ENCODE assay signal across 8 cellular contexts in genomic region chr13:114143806-114144605, GRCh38. TPM values are rescaled to one million over a fixed set of nuclear protein-coding genes. Genes with fewer than 3 reads are reported as not detected.
DNase-seq lines count a peak whose midpoint lies in the region; ATAC-seq, FAIRE-seq and TF ChIP-seq lines count a peak whose summit lies in the region.

No MANE protein-coding gene starts in this region.

- no peak overlapping the region for H3K4me2 ChIP-seq in PC-9

- CTCF ChIA-PET in PC-9 (lab: Charles Lee), result no interaction called here

- no peaks in the 10 kb centered on the region for H3K79me2 ChIP-seq in PC-9 (ENCODE audit: low read depth)

- POLR2A ChIA-PET in PC-9 (lab: Charles Lee; ENCODE audit: unreplicated experiment), result no interaction called here

- H3K36me3 ChIP-seq in heart left ventricle (no peaks in the 10 kb centered on the region), PC-9 (ENCODE audit: low read depth) (no peaks in the 10 kb centered on the region), bronchial epithelial cell (ENCODE audit: control insufficient read depth, insufficient read depth, low read length) (no peaks in the 10 kb centered on the region)

- H3K9me3 ChIP-seq in heart left ventricle (no peaks in the 10 kb centered on the region), PC-9 (ENCODE audit: insufficient read depth, low read depth) (no peaks in the 10 kb centered on the region)

- H3K27ac ChIP-seq in heart left ventricle (peak overlapping the region in 1 of 12 donors; percentile 76), PC-9 (no peak overlapping the region)

- BruUV-seq in PC-9 (replicated peaks; lab: Mats Ljungman, UMichigan), result no TSS peak

- 79 to 87% (median 82%) methylated on average over 18 to 24 of the region's 24 CpGs for WGBS in heart left ventricle, 4 donors

- H3K27me3 ChIP-seq in heart left ventricle (no peaks in the 10 kb centered on the region), PC-9 (ENCODE audit: insufficient read depth, low read depth) (no peaks in the 10 kb centered on the region), bronchial epithelial cell (ENCODE audit: control insufficient read depth, insufficient read depth, low read length) (no peaks in the 10 kb centered on the region)

- peaks cover 0 to 38% (median 0%) of the 10 kb centered on the region in 12 donors for H3K4me1 ChIP-seq in heart left ventricle
- H3K4me1 ChIP-seq in PC-9 (replicated peaks; ENCODE audit: insufficient read depth), result no peaks in the 10 kb centered on the region

- peak in 3 of 5 donors; percentile 3 to 17 (median 11) for DNase-seq in heart left ventricle
- no peak for DNase-seq in Right ventricle myocardium superior
- DNase-seq in PC-9, result no peak
- no peak for DNase-seq in bronchial epithelial cell (ENCODE audit: low read depth)
- DNase-seq in stimulated activated CD4-positive, alpha-beta T cell treated with anti-CD3 and anti-CD28 coated beads, Interleukin-1b, Interleukin-23, amount 100 ng/mL, for 48 hours, result peak; percentile 63
- DNase-seq in D341Med (ENCODE audit: low spot score), result no peak
- no peak for DNase-seq in NCI-H1436 treated with DMSO at 0.1 percent for 48 hours (lab: John Stamatoyannopoulos, UW)

- no peak overlapping the region for H2AFZ ChIP-seq in PC-9

- no peak for FAIRE-seq in bronchial epithelial cell (lab: Jason Lieb, UNC)

- TF ChIP-seq POLR2A in heart left ventricle (IDR thresholded peaks at IDR 0.05), result no peak

- intact Hi-C loops in heart left ventricle (cut with DNase I), result no loop called here
- intact Hi-C loops in Right ventricle myocardium superior (cut with DNase I), result no loop called here
- intact Hi-C loops in PC-9 (cut with micrococcal nuclease; ENCODE audit: unreplicated experiment), result no loop called here

- peaks cover 15% of the 10 kb centered on the region for H3F3A ChIP-seq in PC-9 (ENCODE audit: insufficient read depth, low read depth)

- no peaks in the 10 kb centered on the region for H4K20me1 ChIP-seq in PC-9 (ENCODE audit: insufficient read depth)

- TF ChIP-seq CTCF in heart left ventricle (IDR thresholded peaks at IDR 0.05) (no peak), PC-9 (conservative IDR thresholded peaks at IDR 0.05) (peak; percentile 42), bronchial epithelial cell (IDR thresholded peaks at IDR 0.05; ENCODE audit: insufficient read depth, low read length, severe bottlenecking) (peak; percentile 1)

- H3K4me3 ChIP-seq in heart left ventricle (no peak overlapping the region), PC-9 (no peak overlapping the region), bronchial epithelial cell (ENCODE audit: low read depth, low read length) (no peak overlapping the region)

- ATAC-seq in heart left ventricle (no peak), Right ventricle myocardium superior (ENCODE audit: poor library complexity) (no peak), GM19324 (IDR thresholded peaks at IDR 0.05; ENCODE audit: low FRiP score, unreplicated experiment) (no peak)

- H3K9me2 ChIP-seq in PC-9 (ENCODE audit: insufficient read depth), result no peaks in the 10 kb centered on the region

RNA-seq across cellular contexts. Expression of gene RASA3, which starts 11.6 kb away (rescaled TPM):
- total RNA-seq in heart left ventricle (10 to 100 TPM in 5 of 9 donors, 1 to 10 TPM in 4; 7.2 to 24.2 (median 10.5) TPM), Right ventricle myocardium superior (11.2 TPM), PC-9 (2021) (9.7 and 10.0 TPM in 2 replicates), bronchial epithelial cell (1.2 and 2.6 TPM in 2 replicates)
- 1 to 10 TPM; 4.8 to 9.0 TPM for polyA plus RNA-seq in heart left ventricle

RNA-seq across cellular contexts. Expression of gene CFAP97D2, which starts 35.1 kb away (rescaled TPM):
- total RNA-seq in heart left ventricle (not detected), Right ventricle myocardium superior (not detected), PC-9 (2021) (not detected in 2 replicates), bronchial epithelial cell (not detected in 2 replicates)
- not detected for polyA plus RNA-seq in heart left ventricle

Comparison
In these comparisons a context has a peak if more than half of its experiments do, and no peak if none do; other contexts are left out.
1. DNase-seq: peak in heart left ventricle (3 of 5) and stimulated activated CD4-positive, alpha-beta T cell treated with anti-CD3 and anti-CD28 coated beads, Interleukin-1b, Interleukin-23, amount 100 ng/mL, for 48 hours (single experiment); none in Right ventricle myocardium superior (single experiment), PC-9 (0 of 2), bronchial epithelial cell (single experiment), D341Med (single experiment) and NCI-H1436 treated with DMSO at 0.1 percent for 48 hours (single experiment).
2. CTCF ChIP-seq: peak in PC-9 (single experiment) and bronchial epithelial cell (single experiment); none in heart left ventricle (0 of 12).